In the genomic region with DNA sequence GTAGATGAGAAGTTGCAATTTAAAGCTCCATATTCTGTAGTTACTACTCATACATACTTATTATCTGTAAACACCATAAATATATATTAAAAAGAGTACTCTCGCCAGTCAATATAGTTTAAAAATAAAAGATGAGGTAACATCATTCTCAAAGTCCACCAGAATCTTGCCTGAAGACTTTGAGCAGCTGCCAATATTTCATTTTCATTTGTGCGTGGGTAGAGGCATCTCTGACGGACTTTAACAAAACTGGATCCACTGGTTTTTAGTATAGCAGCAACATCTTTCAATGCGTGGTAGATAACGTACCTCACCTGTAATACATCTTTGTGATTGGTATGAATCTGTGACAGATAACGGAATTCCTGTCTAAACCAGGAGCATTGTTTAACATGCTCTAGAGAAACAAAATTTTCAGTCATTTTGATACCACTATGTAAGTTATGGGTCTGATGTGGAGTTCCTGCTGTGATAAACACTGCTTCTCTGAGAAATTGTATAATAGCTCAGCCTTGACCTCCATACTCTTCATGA, we compare ENCODE assay signal across 2 cellular contexts.
TF ChIP-seq lines count a peak whose summit lies in the region.

No MANE protein-coding gene starts in this region.

TF ChIP-seq in liver, 16 proteins besides CTCF, POLR2A, EP300 and RAD21:
- TF ChIP-seq TAF1 (conservative IDR thresholded peaks at IDR 0.05) (no peak), JUND (IDR thresholded peaks at IDR 0.05) (peak; percentile 17 to 24), RXRA (IDR thresholded peaks at IDR 0.05) (no peak), YY1 (IDR thresholded peaks at IDR 0.05) (no peak), NR2F2 (IDR thresholded peaks at IDR 0.05) (no peak), SP1 (IDR thresholded peaks at IDR 0.05) (no peak), HNF4A (conservative IDR thresholded peaks at IDR 0.05) (peak; percentile 58 to 62), HNF4G (IDR thresholded peaks at IDR 0.05) (no peak), EGR1 (IDR thresholded peaks at IDR 0.05; ENCODE audit: low read depth in 2 of 2) (peak; percentile 58 to 76)
- TF ChIP-seq, protein P1, sequence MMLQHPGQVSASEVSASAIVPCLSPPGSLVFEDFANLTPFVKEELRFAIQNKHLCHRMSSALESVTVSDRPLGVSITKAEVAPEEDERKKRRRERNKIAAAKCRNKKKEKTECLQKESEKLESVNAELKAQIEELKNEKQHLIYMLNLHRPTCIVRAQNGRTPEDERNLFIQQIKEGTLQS (IDR thresholded peaks at IDR 0.05): no peak
- TF ChIP-seq, protein P2, sequence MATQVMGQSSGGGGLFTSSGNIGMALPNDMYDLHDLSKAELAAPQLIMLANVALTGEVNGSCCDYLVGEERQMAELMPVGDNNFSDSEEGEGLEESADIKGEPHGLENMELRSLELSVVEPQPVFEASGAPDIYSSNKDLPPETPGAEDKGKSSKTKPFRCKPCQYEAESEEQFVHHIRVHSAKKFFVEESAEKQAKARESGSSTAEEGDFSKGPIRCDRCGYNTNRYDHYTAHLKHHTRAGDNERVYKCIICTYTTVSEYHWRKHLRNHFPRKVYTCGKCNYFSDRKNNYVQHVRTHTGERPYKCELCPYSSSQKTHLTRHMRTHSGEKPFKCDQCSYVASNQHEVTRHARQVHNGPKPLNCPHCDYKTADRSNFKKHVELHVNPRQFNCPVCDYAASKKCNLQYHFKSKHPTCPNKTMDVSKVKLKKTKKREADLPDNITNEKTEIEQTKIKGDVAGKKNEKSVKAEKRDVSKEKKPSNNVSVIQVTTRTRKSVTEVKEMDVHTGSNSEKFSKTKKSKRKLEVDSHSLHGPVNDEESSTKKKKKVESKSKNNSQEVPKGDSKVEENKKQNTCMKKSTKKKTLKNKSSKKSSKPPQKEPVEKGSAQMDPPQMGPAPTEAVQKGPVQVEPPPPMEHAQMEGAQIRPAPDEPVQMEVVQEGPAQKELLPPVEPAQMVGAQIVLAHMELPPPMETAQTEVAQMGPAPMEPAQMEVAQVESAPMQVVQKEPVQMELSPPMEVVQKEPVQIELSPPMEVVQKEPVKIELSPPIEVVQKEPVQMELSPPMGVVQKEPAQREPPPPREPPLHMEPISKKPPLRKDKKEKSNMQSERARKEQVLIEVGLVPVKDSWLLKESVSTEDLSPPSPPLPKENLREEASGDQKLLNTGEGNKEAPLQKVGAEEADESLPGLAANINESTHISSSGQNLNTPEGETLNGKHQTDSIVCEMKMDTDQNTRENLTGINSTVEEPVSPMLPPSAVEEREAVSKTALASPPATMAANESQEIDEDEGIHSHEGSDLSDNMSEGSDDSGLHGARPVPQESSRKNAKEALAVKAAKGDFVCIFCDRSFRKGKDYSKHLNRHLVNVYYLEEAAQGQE (IDR thresholded peaks at IDR 0.05): no peak
- TF ChIP-seq, protein P3, sequence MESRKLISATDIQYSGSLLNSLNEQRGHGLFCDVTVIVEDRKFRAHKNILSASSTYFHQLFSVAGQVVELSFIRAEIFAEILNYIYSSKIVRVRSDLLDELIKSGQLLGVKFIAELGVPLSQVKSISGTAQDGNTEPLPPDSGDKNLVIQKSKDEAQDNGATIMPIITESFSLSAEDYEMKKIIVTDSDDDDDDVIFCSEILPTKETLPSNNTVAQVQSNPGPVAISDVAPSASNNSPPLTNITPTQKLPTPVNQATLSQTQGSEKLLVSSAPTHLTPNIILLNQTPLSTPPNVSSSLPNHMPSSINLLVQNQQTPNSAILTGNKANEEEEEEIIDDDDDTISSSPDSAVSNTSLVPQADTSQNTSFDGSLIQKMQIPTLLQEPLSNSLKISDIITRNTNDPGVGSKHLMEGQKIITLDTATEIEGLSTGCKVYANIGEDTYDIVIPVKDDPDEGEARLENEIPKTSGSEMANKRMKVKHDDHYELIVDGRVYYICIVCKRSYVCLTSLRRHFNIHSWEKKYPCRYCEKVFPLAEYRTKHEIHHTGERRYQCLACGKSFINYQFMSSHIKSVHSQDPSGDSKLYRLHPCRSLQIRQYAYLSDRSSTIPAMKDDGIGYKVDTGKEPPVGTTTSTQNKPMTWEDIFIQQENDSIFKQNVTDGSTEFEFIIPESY (IDR thresholded peaks at IDR 0.05): peak; percentile 17

TF ChIP-seq in HepG2, 621 proteins besides CTCF, POLR2A, EP300 and RAD21:
- TF ChIP-seq ZSCAN25 (CRISPR knock-in tag; IDR thresholded peaks at IDR 0.05) (no peak), ZNF615 (CRISPR knock-in tag; IDR thresholded peaks at IDR 0.05; ENCODE audit: borderline replicate concordance) (no peak), KAT2B (IDR thresholded peaks at IDR 0.05; ENCODE audit: borderline replicate concordance, low read depth, low read length) (no peak), MATR3 (CRISPR knock-in tag; IDR thresholded peaks at IDR 0.05) (no peak), HMG20A (CRISPR knock-in tag; IDR thresholded peaks at IDR 0.05; ENCODE audit: borderline replicate concordance) (no peak), ZNF550 (CRISPR knock-in tag; IDR thresholded peaks at IDR 0.05; ENCODE audit: borderline replicate concordance) (no peak), ATM (IDR thresholded peaks at IDR 0.05; ENCODE audit: borderline replicate concordance) (no peak), TEAD2 (CRISPR knock-in tag; IDR thresholded peaks at IDR 0.05) (no peak), MED8 (CRISPR knock-in tag; IDR thresholded peaks at IDR 0.05; ENCODE audit: insufficient replicate concordance) (no peak), ZNF101 (CRISPR knock-in tag; IDR thresholded peaks at IDR 0.05; ENCODE audit: borderline replicate concordance, low read depth) (no peak), ZNF776 (CRISPR knock-in tag; IDR thresholded peaks at IDR 0.05) (no peak)
- TF ChIP-seq, protein P4, sequence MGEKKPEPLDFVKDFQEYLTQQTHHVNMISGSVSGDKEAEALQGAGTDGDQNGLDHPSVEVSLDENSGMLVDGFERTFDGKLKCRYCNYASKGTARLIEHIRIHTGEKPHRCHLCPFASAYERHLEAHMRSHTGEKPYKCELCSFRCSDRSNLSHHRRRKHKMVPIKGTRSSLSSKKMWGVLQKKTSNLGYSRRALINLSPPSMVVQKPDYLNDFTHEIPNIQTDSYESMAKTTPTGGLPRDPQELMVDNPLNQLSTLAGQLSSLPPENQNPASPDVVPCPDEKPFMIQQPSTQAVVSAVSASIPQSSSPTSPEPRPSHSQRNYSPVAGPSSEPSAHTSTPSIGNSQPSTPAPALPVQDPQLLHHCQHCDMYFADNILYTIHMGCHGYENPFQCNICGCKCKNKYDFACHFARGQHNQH (CRISPR knock-in tag; IDR thresholded peaks at IDR 0.05): no peak
